23 cellular contexts compared by ENCODE assay signal in genomic region chr18:46842583-46842982, GRCh38.
"Had no signal": no experiment of that assay in that cellular context is flagged by ENCODE, and none has a peak within 500 bp of the region (broad histone marks: within the 10 kb centered on the region; RNA-seq: fewer than 3 reads in every experiment).

No MANE protein-coding gene starts in this region.

- DNase-seq: colonic mucosa; effector CD8-positive, alpha-beta T cell; endodermal cell; erythroblast; gastrocnemius medialis; head of caudate nucleus; kidney; mesenchymal stem cell; midbrain; naive thymus-derived CD4-positive, alpha-beta T cell; right lobe of liver; small intestine; stimulated activated CD4-positive, alpha-beta T cell treated with anti-CD3 and anti-CD28 coated beads, Interleukin-15, amount 100 ng/mL, for 24 hours; stimulated activated CD4-positive, alpha-beta T cell treated with anti-CD3 and anti-CD28 coated beads, Interleukin-2, amount 100 ng/mL, for 48 hours; stimulated activated naive B cell treated with anti-CD40 and anti-IgM and Interleukin-4, amounts not matched to agents 10 μg/mL and 1 μg/mL and 100 μg/mL, for 72 hours; upper lobe of left lung had no signal

- FAIRE-seq: kidney, small intestine, urothelium cell line had no signal

- H3K9me3 ChIP-seq: colonic mucosa, gastrocnemius medialis, right lobe of liver, thoracic aorta, tibial nerve, upper lobe of left lung had no signal

- ATAC-seq: gastrocnemius medialis; left lobe of liver; naive thymus-derived CD4-positive, alpha-beta T cell; right lobe of liver had no signal

- H3K4me3 ChIP-seq: colonic mucosa, gastrocnemius medialis, lung, neural progenitor cell, right lobe of liver, thoracic aorta, tibial nerve, upper lobe of left lung had no signal

- H3K4me1 ChIP-seq: colonic mucosa, neural progenitor cell, parathyroid adenoma, right lobe of liver, tibial nerve, upper lobe of left lung had no signal

- H3K36me3 ChIP-seq: colonic mucosa, gastrocnemius medialis, neural progenitor cell, right lobe of liver, thoracic aorta had no signal

- H3K27me3 ChIP-seq: colonic mucosa, gastrocnemius medialis, neural progenitor cell, right lobe of liver, tibial nerve, upper lobe of left lung had no signal

- H3K27ac ChIP-seq: colonic mucosa, gastrocnemius medialis, neural progenitor cell, parathyroid adenoma, right lobe of liver, thoracic aorta, tibial nerve, upper lobe of left lung had no signal
